ENCODE assay signal across 13 cellular contexts in the genomic region with DNA sequence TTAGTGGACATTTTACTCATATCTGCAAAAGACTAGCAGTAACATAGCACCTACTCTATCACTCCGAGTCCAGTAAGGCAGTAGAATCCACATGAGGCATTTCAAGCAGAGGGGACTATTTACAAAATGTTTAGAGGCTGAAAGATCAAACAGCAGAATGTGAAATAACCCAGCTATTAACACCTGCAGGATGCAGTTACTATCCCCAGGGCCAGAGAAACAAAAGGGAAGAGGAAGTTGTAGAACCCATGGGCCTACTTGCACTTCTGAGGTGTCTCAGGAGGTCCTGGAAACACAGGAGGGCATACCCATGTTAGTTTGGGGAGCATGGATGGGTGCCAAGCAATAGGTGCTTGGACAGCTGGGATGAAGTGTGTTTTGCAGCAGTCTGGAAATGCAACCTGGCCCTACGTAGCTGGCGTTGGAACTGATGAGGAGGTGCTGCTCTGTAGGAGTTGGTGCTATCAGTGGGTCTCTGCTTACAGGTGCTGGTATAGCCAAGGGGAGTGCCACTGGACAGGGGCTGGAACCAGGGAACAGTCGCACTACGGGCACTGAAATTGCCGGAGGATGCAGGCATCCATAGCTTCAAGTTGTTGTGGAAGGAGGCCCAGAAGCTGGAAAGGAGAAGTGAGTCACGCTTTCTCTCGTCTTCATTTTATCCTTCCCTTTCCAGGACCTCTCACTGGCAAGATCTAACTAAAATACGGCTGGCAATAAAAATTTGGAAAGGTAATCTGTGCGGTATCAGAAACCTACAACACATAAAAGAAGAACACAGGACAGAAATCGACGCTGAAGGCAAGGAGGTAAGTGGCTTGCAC. TPM values are rescaled to one million over a fixed set of nuclear protein-coding genes. Genes with fewer than 3 reads are reported as not detected.
A peak's percentile ranks its signal among the peaks of the same experiment; 100 is the strongest.
DNase-seq lines count a peak whose midpoint lies in the region; ATAC-seq and TF ChIP-seq lines count a peak whose summit lies in the region.
"Had no signal": no experiment of that assay in that cellular context is flagged by ENCODE, and none has a peak within 500 bp of the region (broad histone marks: within the 10 kb centered on the region; RNA-seq: fewer than 3 reads in every experiment).

No MANE protein-coding gene starts in this region.

- H3K9me3 ChIP-seq in endodermal cell (ENCODE audit: control insufficient read depth, low read length) (peaks cover 8% of the 10 kb centered on the region), prostate gland (no peaks in the 10 kb centered on the region)

- TF ChIP-seq CTCF in Calu3 (IDR thresholded peaks at IDR 0.05; ENCODE audit: unreplicated experiment) (no peak), endodermal cell (conservative IDR thresholded peaks at IDR 0.05) (no peak), prostate gland (IDR thresholded peaks at IDR 0.05) (no peak)

- no peak for DNase-seq in Calu3
- peak; percentile 32 for DNase-seq in NCI-H146 treated with DMSO at 0.1 percent for 48 hours (lab: John Stamatoyannopoulos, UW; ENCODE audit: unreplicated experiment)
- DNase-seq in endodermal cell = peak; percentile 47
- no peak for DNase-seq in prostate gland (ENCODE audit: low spot score)
- DNase-seq in Right ventricle myocardium inferior (ENCODE audit: missing footprints) = no peak
- DNase-seq in NCI-H2227 treated with DMSO at 0.1 percent for 48 hours (lab: John Stamatoyannopoulos, UW) = no peak
- DNase-seq: activated T-cell treated with anti-CD3 and anti-CD28 coated beads, Interleukin-2, amount 50 U/mL, for 24 hours; left cardiac atrium; NCI-H1930; stimulated activated CD4-positive, alpha-beta T cell treated with anti-CD3 and anti-CD28 coated beads, Interleukin-1b, Interleukin-23, amount 100 ng/mL, for 48 hours had no signal

- BruUV-seq in Calu3 (replicated peaks; lab: Mats Ljungman, UMichigan) = no TSS peak

- TF ChIP-seq POLR2A in prostate gland (IDR thresholded peaks at IDR 0.05) = no peak

- peak; percentile 44 for ATAC-seq in GM21717 (IDR thresholded peaks at IDR 0.05; ENCODE audit: unreplicated experiment)
- ATAC-seq in Right ventricle myocardium inferior = no peak
- ATAC-seq in GM21360 (IDR thresholded peaks at IDR 0.05; ENCODE audit: unreplicated experiment) = no peak
- ATAC-seq: esophagus mucosa, left cardiac atrium had no signal

- H3K36me3 Mint-ChIP-seq in Calu3 (ENCODE audit: insufficient read depth, unreplicated experiment) = peaks cover 63% of the 10 kb centered on the region
- H3K36me3 Mint-ChIP-seq in endodermal cell (ENCODE audit: low read depth) = no peaks in the 10 kb centered on the region

- H3K27me3 Mint-ChIP-seq in Calu3 (ENCODE audit: unreplicated experiment) (no peaks in the 10 kb centered on the region), endodermal cell (ENCODE audit: insufficient read depth) (no peaks in the 10 kb centered on the region)
- H3K27me3 Mint-ChIP-seq: activated T-cell treated with anti-CD3 and anti-CD28 coated beads, Interleukin-2, amount 50 U/mL, for 24 hours had no signal

- H3K4me1 ChIP-seq in endodermal cell (ENCODE audit: control insufficient read depth, insufficient read depth, low read length) (no peaks in the 10 kb centered on the region), prostate gland (replicated peaks) (no peaks in the 10 kb centered on the region)

- peak overlapping the region; percentile 30 for H3K27ac Mint-ChIP-seq in Calu3 (ENCODE audit: unreplicated experiment)
- H3K27ac Mint-ChIP-seq in endodermal cell = no peak overlapping the region
- H3K27ac Mint-ChIP-seq: activated T-cell treated with anti-CD3 and anti-CD28 coated beads, Interleukin-2, amount 50 U/mL, for 24 hours had no signal

- H3K36me3 ChIP-seq in endodermal cell (ENCODE audit: control insufficient read depth, insufficient read depth, low read length) (no peaks in the 10 kb centered on the region), prostate gland (no peaks in the 10 kb centered on the region)

- H3K9me3 Mint-ChIP-seq in Calu3 (ENCODE audit: low read depth, unreplicated experiment) (peaks cover 11% of the 10 kb centered on the region), endodermal cell (peaks cover 10% of the 10 kb centered on the region)

- H3K4me3 ChIP-seq in endodermal cell (ENCODE audit: low read length) (no peak overlapping the region), prostate gland (no peak overlapping the region)

- H3K27ac ChIP-seq in endodermal cell (ENCODE audit: low read depth, low read length) (no peak overlapping the region), prostate gland (no peak overlapping the region)

- no peak overlapping the region for H3K9ac ChIP-seq in endodermal cell (ENCODE audit: extremely low read depth, low read length, poor library complexity, severe bottlenecking)

- H3K4me3 Mint-ChIP-seq in Calu3 (ENCODE audit: low read depth, unreplicated experiment) (no peak overlapping the region), endodermal cell (no peak overlapping the region)
- H3K4me3 Mint-ChIP-seq: activated T-cell treated with anti-CD3 and anti-CD28 coated beads, Interleukin-2, amount 50 U/mL, for 24 hours had no signal

- H3K27me3 ChIP-seq in endodermal cell (ENCODE audit: control insufficient read depth, insufficient read depth, low read length, poor library complexity, severe bottlenecking) (no peaks in the 10 kb centered on the region), prostate gland (replicated peaks; ENCODE audit: insufficient read depth) (no peaks in the 10 kb centered on the region)

- WGBS in endodermal cell (ENCODE audit: insufficient coverage in 1 of 2, insufficient read length in 1 of 2), 2 experiments = 94 to 98% methylated on average over 7 to 12 of the region's 12 CpGs
- WGBS in prostate gland = 86% methylated on average over 12 of the region's 12 CpGs

- H3K4me1 Mint-ChIP-seq in Calu3 (ENCODE audit: low read depth, unreplicated experiment) (peaks cover 55% of the 10 kb centered on the region), endodermal cell (peaks cover 6% of the 10 kb centered on the region)

- intact Hi-C loops in Calu3 (cut with micrococcal nuclease; ENCODE audit: unreplicated experiment) = no loop called here
- intact Hi-C loops in prostate gland (cut with DNase I) = no loop called here
- intact Hi-C loops in Right ventricle myocardium inferior (cut with DNase I) = no loop called here

- CTCF ChIA-PET in Calu3 (lab: Charles Lee) = interaction anchor here (1.2 kb wide), 1 partner anchor 120 kb away, joined by 4 read pairs; no protein-coding TSS in a partner anchor

RNA-seq across cellular contexts. Expression of a gene that starts 25.9 kb away (rescaled TPM):
- total RNA-seq in Calu3 (2022) (190 and 199 TPM in 2 replicates), endodermal cell (1 to 10 TPM; 1.4 to 2.0 TPM), prostate gland (1 to 10 TPM; 3.0 to 3.4 TPM), Right ventricle myocardium inferior (0.16 TPM)
- 0.32 TPM for polyA plus RNA-seq in endodermal cell (2013, experiment 1 of 2)
- polyA plus RNA-seq in endodermal cell (2013, experiment 2 of 2) = 0.17 TPM

Comparison
In these comparisons a context has a peak if more than half of its experiments do, and no peak if none do; other contexts are left out.
1. DNase-seq: peak in NCI-H146 treated with DMSO at 0.1 percent for 48 hours (single experiment) and endodermal cell (single experiment); none in Calu3 (single experiment), prostate gland (single experiment), Right ventricle myocardium inferior (single experiment) and NCI-H2227 treated with DMSO at 0.1 percent for 48 hours (single experiment).
2. RNA of a gene that starts 25.9 kb away (total RNA-seq): 190 to 199 TPM in Calu3; 3.0 to 3.4 TPM in prostate gland, 1.4 to 2.0 TPM in endodermal cell and 0.16 TPM in Right ventricle myocardium inferior (single experiment); every median in the first group is over 10 times any median in the second.